In the genomic region with DNA sequence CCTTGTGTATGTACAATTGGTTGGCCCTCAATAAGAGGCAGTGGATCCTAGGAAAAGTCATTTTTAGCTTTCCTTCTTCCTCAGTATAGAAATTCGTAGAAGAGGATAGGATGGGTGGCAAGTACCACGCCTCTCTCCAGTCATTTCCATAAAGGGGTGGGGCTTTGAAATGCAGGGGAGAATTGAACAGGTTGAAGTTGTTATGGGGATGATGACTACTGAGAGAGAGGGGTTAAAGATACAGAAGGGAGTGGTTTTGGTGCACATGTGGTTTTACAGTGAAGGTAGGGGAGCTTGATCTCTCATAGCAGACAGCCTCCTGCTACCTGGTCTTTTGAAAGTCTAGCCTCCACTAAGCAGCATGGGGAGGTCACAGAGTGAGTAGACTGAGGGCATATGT, we compare ENCODE assay signal across 22 cellular contexts. TPM values are rescaled to one million over a fixed set of nuclear protein-coding genes. Genes with fewer than 3 reads are reported as not detected.
DNase-seq lines count a peak whose midpoint lies in the region; ATAC-seq and TF ChIP-seq lines count a peak whose summit lies in the region.
"Had no signal": no experiment of that assay in that cellular context is flagged by ENCODE, and none has a peak within 500 bp of the region (broad histone marks: within the 10 kb centered on the region; RNA-seq: fewer than 3 reads in every experiment).

No MANE protein-coding gene starts in this region.

- ATAC-seq in GM18511 (IDR thresholded peaks at IDR 0.05; ENCODE audit: unreplicated experiment): no peak
- ATAC-seq: heart right ventricle, left cardiac atrium had no signal

- peaks cover 19% of the 10 kb centered on the region for H3F3A ChIP-seq in MM.1S (ENCODE audit: insufficient read depth, low read length)

- H3K9me2 ChIP-seq in MM.1S (replicated peaks; ENCODE audit: insufficient read depth, low read length): no peaks in the 10 kb centered on the region

- 100% methylated on average over 2 of the region's 2 CpGs; no CpG with 5 or more reads in 1 of the 2 experiments for WGBS in endodermal cell (ENCODE audit: insufficient coverage in 1 of 2, insufficient read length in 1 of 2), 2 experiments

- no peaks in the 10 kb centered on the region for H3K27me3 Mint-ChIP-seq in activated naive CD8-positive, alpha-beta T cell
- no peaks in the 10 kb centered on the region for H3K27me3 Mint-ChIP-seq in activated naive CD8-positive, alpha-beta T cell treated with anti-CD3 and anti-CD28 coated beads for 36 hours
- H3K27me3 Mint-ChIP-seq in activated CD4-positive, alpha-beta memory T cell treated with anti-CD3 and anti-CD28 coated beads, Interleukin-2, amount 10 ng/mL, durations not matched to agents 7 days and 5 days: no peaks in the 10 kb centered on the region
- H3K27me3 Mint-ChIP-seq in endodermal cell (ENCODE audit: insufficient read depth): no peaks in the 10 kb centered on the region
- H3K27me3 Mint-ChIP-seq: activated naive CD8-positive, alpha-beta T cell treated with anti-CD3 and anti-CD28 coated beads, Interleukin-2, amount 10 ng/mL, durations not matched to agents 7 days and 5 days had no signal

- CTCF ChIA-PET in activated CD4-positive, alpha-beta memory T cell treated with anti-CD3 and anti-CD28 coated beads, Interleukin-2, amount 10 ng/mL, durations not matched to agents 7 days and 5 days (lab: Charles Lee): interaction anchor here (1.1 to 2.1 kb wide), 3 partner anchors 10 to 58 kb away, joined by 3 to 5 read pairs (median 4); partner anchors contain the start of gene FAM120AOS

- H3K4me1 Mint-ChIP-seq in activated naive CD8-positive, alpha-beta T cell (ENCODE audit: low read depth): peaks cover 63% of the 10 kb centered on the region
- H3K4me1 Mint-ChIP-seq in activated naive CD8-positive, alpha-beta T cell treated with anti-CD3 and anti-CD28 coated beads for 36 hours: peaks cover 52% of the 10 kb centered on the region
- H3K4me1 Mint-ChIP-seq in activated CD4-positive, alpha-beta memory T cell treated with anti-CD3 and anti-CD28 coated beads, Interleukin-2, amount 10 ng/mL, durations not matched to agents 7 days and 5 days: peaks cover 43% of the 10 kb centered on the region
- H3K4me1 Mint-ChIP-seq in endodermal cell: peaks cover 9% of the 10 kb centered on the region

- no peak overlapping the region for H3K9ac ChIP-seq in endodermal cell (ENCODE audit: extremely low read depth, low read length, poor library complexity, severe bottlenecking)
- no peak overlapping the region for H3K9ac ChIP-seq in MM.1S (ENCODE audit: low read length)
- H3K9ac ChIP-seq: BLaER1 treated with 17β-estradiol and CSF1 and Interleukin-3, amounts not matched to agents 10 nM and 100 nM had no signal

- H3K4me3 Mint-ChIP-seq in activated naive CD8-positive, alpha-beta T cell: no peak overlapping the region
- H3K4me3 Mint-ChIP-seq in activated naive CD8-positive, alpha-beta T cell treated with anti-CD3 and anti-CD28 coated beads for 36 hours: no peak overlapping the region
- H3K4me3 Mint-ChIP-seq in activated CD4-positive, alpha-beta memory T cell treated with anti-CD3 and anti-CD28 coated beads, Interleukin-2, amount 10 ng/mL, durations not matched to agents 7 days and 5 days: no peak overlapping the region
- no peak overlapping the region for H3K4me3 Mint-ChIP-seq in endodermal cell
- H3K4me3 Mint-ChIP-seq: activated naive CD8-positive, alpha-beta T cell treated with anti-CD3 and anti-CD28 coated beads, Interleukin-2, amount 10 ng/mL, durations not matched to agents 7 days and 5 days had no signal

- H3K36me3 ChIP-seq in endodermal cell (ENCODE audit: control insufficient read depth, insufficient read depth, low read length): peaks cover 18% of the 10 kb centered on the region
- H3K36me3 ChIP-seq in MM.1S (replicated peaks; ENCODE audit: insufficient read depth, low read length): no peaks in the 10 kb centered on the region
- H3K36me3 ChIP-seq: suprapubic skin had no signal

- H3K27ac ChIP-seq in endodermal cell (ENCODE audit: low read depth, low read length) (no peak overlapping the region), MM.1S (ENCODE audit: low read length) (no peak overlapping the region)
- H3K27ac ChIP-seq: heart right ventricle, suprapubic skin had no signal

- H4K20me1 ChIP-seq in MM.1S (ENCODE audit: insufficient read depth, low read length): peaks cover 14% of the 10 kb centered on the region; the same call in 1 of the 2 replicates

- no peaks in the 10 kb centered on the region for H3K4me1 ChIP-seq in endodermal cell (ENCODE audit: control insufficient read depth, insufficient read depth, low read length)
- peaks cover 19% of the 10 kb centered on the region for H3K4me1 ChIP-seq in MM.1S (ENCODE audit: low read length)

- TF ChIP-seq CTCF in endodermal cell (conservative IDR thresholded peaks at IDR 0.05): no peak
- no peak for TF ChIP-seq CTCF in MM.1S (IDR thresholded peaks at IDR 0.05; ENCODE audit: low read length)

- H3K36me3 Mint-ChIP-seq in activated naive CD8-positive, alpha-beta T cell: peaks cover 7% of the 10 kb centered on the region
- peaks cover 41% of the 10 kb centered on the region for H3K36me3 Mint-ChIP-seq in activated naive CD8-positive, alpha-beta T cell treated with anti-CD3 and anti-CD28 coated beads for 36 hours
- H3K36me3 Mint-ChIP-seq in activated CD4-positive, alpha-beta memory T cell treated with anti-CD3 and anti-CD28 coated beads, Interleukin-2, amount 10 ng/mL, durations not matched to agents 7 days and 5 days (ENCODE audit: low read depth): peaks cover 47% of the 10 kb centered on the region
- H3K36me3 Mint-ChIP-seq in endodermal cell (ENCODE audit: low read depth): peaks cover 30% of the 10 kb centered on the region

- POLR2A ChIA-PET in activated CD4-positive, alpha-beta memory T cell treated with anti-CD3 and anti-CD28 coated beads, Interleukin-2, amount 10 ng/mL, durations not matched to agents 7 days and 5 days (lab: Charles Lee): interaction anchor here (1.2 kb wide), 2 partner anchors 40 to 44 kb away, joined by 3 read pairs; no protein-coding TSS in a partner anchor

- H3K9me3 Mint-ChIP-seq in activated naive CD8-positive, alpha-beta T cell (ENCODE audit: low read depth): no peaks in the 10 kb centered on the region
- no peaks in the 10 kb centered on the region for H3K9me3 Mint-ChIP-seq in activated naive CD8-positive, alpha-beta T cell treated with anti-CD3 and anti-CD28 coated beads for 36 hours
- no peaks in the 10 kb centered on the region for H3K9me3 Mint-ChIP-seq in activated CD4-positive, alpha-beta memory T cell treated with anti-CD3 and anti-CD28 coated beads, Interleukin-2, amount 10 ng/mL, durations not matched to agents 7 days and 5 days
- no peaks in the 10 kb centered on the region for H3K9me3 Mint-ChIP-seq in endodermal cell
- H3K9me3 Mint-ChIP-seq: activated naive CD8-positive, alpha-beta T cell treated with anti-CD3 and anti-CD28 coated beads, Interleukin-2, amount 10 ng/mL, durations not matched to agents 7 days and 5 days had no signal

- no peaks in the 10 kb centered on the region for H3K9me3 ChIP-seq in endodermal cell (ENCODE audit: control insufficient read depth, low read length)
- H3K9me3 ChIP-seq in MM.1S (replicated peaks; ENCODE audit: insufficient read depth, low read length): no peaks in the 10 kb centered on the region
- H3K9me3 ChIP-seq: heart right ventricle, suprapubic skin had no signal

- DNase-seq in activated naive CD8-positive, alpha-beta T cell treated with anti-CD3 and anti-CD28 coated beads for 36 hours: no peak
- DNase-seq in activated CD4-positive, alpha-beta memory T cell treated with anti-CD3 and anti-CD28 coated beads, Interleukin-2, amount 10 ng/mL, durations not matched to agents 7 days and 5 days: no peak
- DNase-seq in endodermal cell (no peak), globus pallidus (ENCODE audit: low spot score) (no peak), MM.1S (no peak)
- DNase-seq: activated naive CD8-positive, alpha-beta T cell treated with anti-CD3 and anti-CD28 coated beads, Interleukin-2, amount 10 ng/mL, durations not matched to agents 7 days and 5 days; activated T-cell treated with anti-CD3 and anti-CD28 coated beads, Interleukin-2, amount 50 U/mL, for 1 hour; heart right ventricle; IMR-90; left cardiac atrium; mesenchymal stem cell; NCI-H2081 treated with DMSO at 0.1 percent for 48 hours; NCI-H345; NCI-H748 treated with DMSO at 0.1 percent for 48 hours; retina; RPMI8226; small intestine; stimulated activated CD4-positive, alpha-beta T cell treated with anti-CD3 and anti-CD28 coated beads, Interleukin-1b, Interleukin-23, amount 100 ng/mL, for 48 hours had no signal

- no peak overlapping the region for H3K4me3 ChIP-seq in endodermal cell (ENCODE audit: low read length)
- no peak overlapping the region for H3K4me3 ChIP-seq in MM.1S (ENCODE audit: low read length)
- H3K4me3 ChIP-seq: BLaER1 treated with 17β-estradiol and CSF1 and Interleukin-3, amounts not matched to agents 10 nM and 100 nM; heart right ventricle; suprapubic skin had no signal

- no peak overlapping the region for H2AFZ ChIP-seq in MM.1S (ENCODE audit: low read length)

- no peak overlapping the region for H3K4me2 ChIP-seq in MM.1S (ENCODE audit: low read depth, low read length)

- peak overlapping the region; percentile 16 for H3K27ac Mint-ChIP-seq in activated naive CD8-positive, alpha-beta T cell
- H3K27ac Mint-ChIP-seq in activated naive CD8-positive, alpha-beta T cell treated with anti-CD3 and anti-CD28 coated beads for 36 hours: no peak overlapping the region
- peak overlapping the region; percentile 8 for H3K27ac Mint-ChIP-seq in activated CD4-positive, alpha-beta memory T cell treated with anti-CD3 and anti-CD28 coated beads, Interleukin-2, amount 10 ng/mL, durations not matched to agents 7 days and 5 days
- peak overlapping the region; percentile 23 for H3K27ac Mint-ChIP-seq in endodermal cell
- H3K27ac Mint-ChIP-seq: activated naive CD8-positive, alpha-beta T cell treated with anti-CD3 and anti-CD28 coated beads, Interleukin-2, amount 10 ng/mL, durations not matched to agents 7 days and 5 days had no signal

- no peaks in the 10 kb centered on the region for H3K27me3 ChIP-seq in endodermal cell (ENCODE audit: control insufficient read depth, insufficient read depth, low read length, poor library complexity, severe bottlenecking)
- no peaks in the 10 kb centered on the region for H3K27me3 ChIP-seq in MM.1S (replicated peaks; ENCODE audit: insufficient read depth, low read length)
- H3K27me3 ChIP-seq: BLaER1 treated with 17β-estradiol and CSF1 and Interleukin-3, amounts not matched to agents 10 nM and 100 nM; heart right ventricle; suprapubic skin had no signal

- peaks cover 89% of the 10 kb centered on the region for H3K79me2 ChIP-seq in MM.1S (ENCODE audit: low read length)

RNA-seq across cellular contexts. Expression of gene FAM120AOS, which starts 54.4 kb away (rescaled TPM):
- total RNA-seq in activated naive CD8-positive, alpha-beta T cell treated with anti-CD3 and anti-CD28 coated beads for 36 hours: 10 to 100 TPM; 46.1 to 46.5 TPM
- total RNA-seq in activated CD4-positive, alpha-beta memory T cell treated with anti-CD3 and anti-CD28 coated beads, Interleukin-2, amount 10 ng/mL, durations not matched to agents 7 days and 5 days: 10 to 100 TPM; 41.4 to 43.1 TPM
- 10 to 100 TPM; 44.9 to 47.0 TPM for total RNA-seq in endodermal cell
- 41.7 TPM for polyA plus RNA-seq in endodermal cell (2013, experiment 1 of 2)
- 35.4 TPM for polyA plus RNA-seq in endodermal cell (2013, experiment 2 of 2)

RNA-seq across cellular contexts. Expression of gene FAM120A, which starts 56.3 kb away (rescaled TPM):
- total RNA-seq in activated naive CD8-positive, alpha-beta T cell treated with anti-CD3 and anti-CD28 coated beads for 36 hours: 100 to 1,000 TPM; 121 TPM
- total RNA-seq in activated CD4-positive, alpha-beta memory T cell treated with anti-CD3 and anti-CD28 coated beads, Interleukin-2, amount 10 ng/mL, durations not matched to agents 7 days and 5 days: 100 to 1,000 TPM; 133 to 138 TPM
- total RNA-seq in endodermal cell: 10 to 100 TPM; 38.3 to 46.1 TPM
- 29.2 TPM for polyA plus RNA-seq in endodermal cell (2013, experiment 1 of 2)
- 27.1 TPM for polyA plus RNA-seq in endodermal cell (2013, experiment 2 of 2)
